Comparison of ENCODE assay signal across 8 cellular contexts in genomic region chr7:141558544-141559183, GRCh38. TPM values are rescaled to one million over a fixed set of nuclear protein-coding genes. Genes with fewer than 3 reads are reported as not detected.
DNase-seq lines count a peak whose midpoint lies in the region; ATAC-seq lines count a peak whose summit lies in the region.

No MANE protein-coding gene starts in this region.

- H3K27ac Mint-ChIP-seq in activated T-helper 1 cell treated with anti-CD3 and anti-CD28 coated beads, Interleukin-12 subunit alpha, Interleukin-12 subunit beta, Interleukin-2, Interleukin-4 antibody, amounts not matched to agents 30 ng/mL and 10 ng/mL and 1 ng/mL, durations not matched to agents 14 hours and 24 hours and 36 hours = peak overlapping the region; percentile 94
- H3K27ac Mint-ChIP-seq in natural killer cell treated with Interleukin-12 subunit alpha and Interleukin-12 subunit beta and Interleukin-15 and Interleukin-18, amount 100 ng/mL, for 72 hours = peak overlapping the region; percentile 92 to 97

- peak overlapping the region; percentile 60 for H3K4me3 Mint-ChIP-seq in activated T-helper 1 cell treated with anti-CD3 and anti-CD28 coated beads, Interleukin-12 subunit alpha, Interleukin-12 subunit beta, Interleukin-2, Interleukin-4 antibody, amounts not matched to agents 30 ng/mL and 10 ng/mL and 1 ng/mL, durations not matched to agents 14 hours and 24 hours and 36 hours
- peak overlapping the region; percentile 83 for H3K4me3 Mint-ChIP-seq in natural killer cell treated with Interleukin-12 subunit alpha and Interleukin-12 subunit beta and Interleukin-15 and Interleukin-18, amount 100 ng/mL, for 72 hours

- intact Hi-C loops in activated T-helper 1 cell treated with anti-CD3 and anti-CD28 coated beads, Interleukin-12 subunit alpha, Interleukin-12 subunit beta, Interleukin-2, Interleukin-4 antibody, amounts not matched to agents 30 ng/mL and 10 ng/mL and 1 ng/mL, durations not matched to agents 14 hours and 24 hours and 36 hours (cut with micrococcal nuclease) = loop anchor here (1.0 to 10.0 kb wide), 9 partner anchors 7 to 1250 kb away; partner anchors contain the start of genes AGK, MKRN1, MRPS33 and NDUFB2

- H3K4me1 Mint-ChIP-seq in activated T-helper 1 cell treated with anti-CD3 and anti-CD28 coated beads, Interleukin-12 subunit alpha, Interleukin-12 subunit beta, Interleukin-2, Interleukin-4 antibody, amounts not matched to agents 30 ng/mL and 10 ng/mL and 1 ng/mL, durations not matched to agents 14 hours and 24 hours and 36 hours (ENCODE audit: low read depth) = peaks cover 83% of the 10 kb centered on the region
- H3K4me1 Mint-ChIP-seq in natural killer cell treated with Interleukin-12 subunit alpha and Interleukin-12 subunit beta and Interleukin-15 and Interleukin-18, amount 100 ng/mL, for 72 hours (ENCODE audit: low read depth in 2 of 2) = peaks cover 63 to 78% of the 10 kb centered on the region in 2 donors

- DNase-seq in DMS153 (lab: John Stamatoyannopoulos, UW) = peak; percentile 91
- DNase-seq in activated T-helper 1 cell treated with anti-CD3 and anti-CD28 coated beads, Interleukin-12 subunit alpha, Interleukin-12 subunit beta, Interleukin-2, Interleukin-4 antibody, amounts not matched to agents 30 ng/mL and 10 ng/mL and 1 ng/mL, durations not matched to agents 14 hours and 24 hours and 36 hours (ENCODE audit: low spot score) = peak; percentile 31
- DNase-seq in natural killer cell treated with Interleukin-12 subunit alpha and Interleukin-12 subunit beta and Interleukin-15 and Interleukin-18, amount 100 ng/mL, for 72 hours (ENCODE audit: low spot score) = no peak
- DNase-seq in GM19238 (ENCODE audit: insufficient read length, low spot score) = no peak
- DNase-seq in foreskin melanocyte = no peak
- DNase-seq in 8988T = no peak

- ATAC-seq in GM19455 (IDR thresholded peaks at IDR 0.05; ENCODE audit: unreplicated experiment) (peak; percentile 49), HG03565 (IDR thresholded peaks at IDR 0.05; ENCODE audit: unreplicated experiment) (peak; percentile 79)
- ATAC-seq in natural killer cell treated with Interleukin-12 subunit alpha and Interleukin-12 subunit beta and Interleukin-15 and Interleukin-18, amount 100 ng/mL, for 72 hours = peak; percentile 85 to 88

- H3K9me3 Mint-ChIP-seq in activated T-helper 1 cell treated with anti-CD3 and anti-CD28 coated beads, Interleukin-12 subunit alpha, Interleukin-12 subunit beta, Interleukin-2, Interleukin-4 antibody, amounts not matched to agents 30 ng/mL and 10 ng/mL and 1 ng/mL, durations not matched to agents 14 hours and 24 hours and 36 hours = peaks cover 31% of the 10 kb centered on the region
- H3K9me3 Mint-ChIP-seq in natural killer cell treated with Interleukin-12 subunit alpha and Interleukin-12 subunit beta and Interleukin-15 and Interleukin-18, amount 100 ng/mL, for 72 hours = peaks cover 16% of the 10 kb centered on the region

- no peaks in the 10 kb centered on the region for H3K27me3 Mint-ChIP-seq in activated T-helper 1 cell treated with anti-CD3 and anti-CD28 coated beads, Interleukin-12 subunit alpha, Interleukin-12 subunit beta, Interleukin-2, Interleukin-4 antibody, amounts not matched to agents 30 ng/mL and 10 ng/mL and 1 ng/mL, durations not matched to agents 14 hours and 24 hours and 36 hours (ENCODE audit: insufficient read depth)
- no peaks in the 10 kb centered on the region for H3K27me3 Mint-ChIP-seq in natural killer cell treated with Interleukin-12 subunit alpha and Interleukin-12 subunit beta and Interleukin-15 and Interleukin-18, amount 100 ng/mL, for 72 hours

- peaks cover 83% of the 10 kb centered on the region for H3K36me3 Mint-ChIP-seq in activated T-helper 1 cell treated with anti-CD3 and anti-CD28 coated beads, Interleukin-12 subunit alpha, Interleukin-12 subunit beta, Interleukin-2, Interleukin-4 antibody, amounts not matched to agents 30 ng/mL and 10 ng/mL and 1 ng/mL, durations not matched to agents 14 hours and 24 hours and 36 hours (ENCODE audit: low read depth)
- H3K36me3 Mint-ChIP-seq in natural killer cell treated with Interleukin-12 subunit alpha and Interleukin-12 subunit beta and Interleukin-15 and Interleukin-18, amount 100 ng/mL, for 72 hours = peaks cover 64% of the 10 kb centered on the region

RNA-seq across cellular contexts. Expression of gene AGK, which starts 7.5 kb away (rescaled TPM):
- 174 and 179 TPM in 2 replicates for total RNA-seq in activated T-helper 1 cell treated with anti-CD3 and anti-CD28 coated beads, Interleukin-12 subunit alpha, Interleukin-12 subunit beta, Interleukin-2, Interleukin-4 antibody, amounts not matched to agents 30 ng/mL and 10 ng/mL and 1 ng/mL, durations not matched to agents 14 hours and 24 hours and 36 hours
- 100 to 1,000 TPM in 1 of 2 donors, 10 to 100 TPM in 1; 86.9 to 140 TPM for total RNA-seq in natural killer cell treated with Interleukin-12 subunit alpha and Interleukin-12 subunit beta and Interleukin-15 and Interleukin-18, amount 100 ng/mL, for 72 hours

Comparison
In these comparisons a context has a peak if more than half of its experiments do, and no peak if none do; other contexts are left out.
1. DNase-seq: peak in DMS153 (single experiment) and activated T-helper 1 cell treated with anti-CD3 and anti-CD28 coated beads, Interleukin-12 subunit alpha, Interleukin-12 subunit beta, Interleukin-2, Interleukin-4 antibody, amounts not matched to agents 30 ng/mL and 10 ng/mL and 1 ng/mL, durations not matched to agents 14 hours and 24 hours and 36 hours (single experiment); none in natural killer cell treated with Interleukin-12 subunit alpha and Interleukin-12 subunit beta and Interleukin-15 and Interleukin-18, amount 100 ng/mL, for 72 hours (single experiment), GM19238 (single experiment), foreskin melanocyte (single experiment) and 8988T (single experiment).
2. Peak in every context shown above with its lines, with median percentiles within 50 percentile points of each other: ATAC-seq.